13 cellular contexts compared by ENCODE assay signal in genomic region chr16:57132470-57132869, GRCh38. TPM values are rescaled to one million over a fixed set of nuclear protein-coding genes. Genes with fewer than 3 reads are reported as not detected.
A peak's percentile ranks its signal among the peaks of the same experiment; 100 is the strongest.
DNase-seq lines count a peak whose midpoint lies in the region; ATAC-seq and TF ChIP-seq lines count a peak whose summit lies in the region.
"Had no signal": no experiment of that assay in that cellular context is flagged by ENCODE, and none has a peak within 500 bp of the region (broad histone marks: within the 10 kb centered on the region; RNA-seq: fewer than 3 reads in every experiment).

No MANE protein-coding gene starts in this region.

- H3K4me1 Mint-ChIP-seq in neural progenitor cell, result peaks cover 51% of the 10 kb centered on the region

- no peaks in the 10 kb centered on the region for H3K36me3 ChIP-seq in body of pancreas (replicated peaks in 1 of 2; ENCODE audit: insufficient read depth in 1 of 2, low read depth in 2 of 2)
- H3K36me3 ChIP-seq in neural progenitor cell, result no peaks in the 10 kb centered on the region
- H3K36me3 ChIP-seq in MG63, result no peaks in the 10 kb centered on the region; the same call in 1 of the 2 replicates

- DNase-seq in NCI-H2107 treated with DMSO at 0.1 percent for 48 hours (lab: John Stamatoyannopoulos, UW; ENCODE audit: unreplicated experiment) (peak; percentile 18), NCI-H2107 (lab: John Stamatoyannopoulos, UW) (no peak), HT-29 (ENCODE audit: low spot score) (peak; percentile 64), body of pancreas (peak; percentile 22 to 45 (median 34)), neural progenitor cell (ENCODE audit: low spot score) (no peak), MG63 (no peak), DMS 273 (lab: John Stamatoyannopoulos, UW; ENCODE audit: unreplicated experiment) (no peak)
- DNase-seq: 8988T; activated CD4-positive, CD25-positive, alpha-beta regulatory T cell; activated gamma-delta T cell treated with Interleukin-2 at 50 U/mL for 16 hours; DMS79 had no signal

- no peaks in the 10 kb centered on the region for H3K79me2 ChIP-seq in neural progenitor cell (ENCODE audit: low read depth)

- TF ChIP-seq CTCF in body of pancreas (IDR thresholded peaks at IDR 0.05), result no peak
- no peak for TF ChIP-seq CTCF in neural progenitor cell (IDR thresholded peaks at IDR 0.05)

- peaks cover 10% of the 10 kb centered on the region for H3K36me3 Mint-ChIP-seq in neural progenitor cell

- intact Hi-C loops in body of pancreas (cut with DNase I), result no loop called here

- peak overlapping the region; percentile 62 for H3K4me3 Mint-ChIP-seq in neural progenitor cell

- no peaks in the 10 kb centered on the region for H4K20me1 ChIP-seq in neural progenitor cell (ENCODE audit: low read depth)

- 88% methylated on average over 1 of the region's 1 CpG; no CpG with 5 or more reads in 1 of the 2 donors for WGBS in body of pancreas, 2 donors

- no peaks in the 10 kb centered on the region for H3F3A ChIP-seq in neural progenitor cell (ENCODE audit: low read depth)

- no peak overlapping the region for H2AFZ ChIP-seq in neural progenitor cell (replicated peaks)

- H3K4me3 ChIP-seq in body of pancreas (no peak overlapping the region), neural progenitor cell (no peak overlapping the region), MG63 (no peak overlapping the region)

- H3K27ac ChIP-seq in body of pancreas, result peak overlapping the region in 1 of 4 donors; percentile 5
- H3K27ac ChIP-seq in neural progenitor cell, result no peak overlapping the region

- H3K9me3 ChIP-seq in body of pancreas (no peaks in the 10 kb centered on the region), neural progenitor cell (ENCODE audit: low read depth) (no peaks in the 10 kb centered on the region), MG63 (no peaks in the 10 kb centered on the region)

- peak overlapping the region; percentile 82 for H3K27ac Mint-ChIP-seq in neural progenitor cell

- peak overlapping the region; percentile 24 for H3K4me2 ChIP-seq in neural progenitor cell

- ATAC-seq in body of pancreas, result peak; percentile 70
- no peak for ATAC-seq in GM21367 (IDR thresholded peaks at IDR 0.05; ENCODE audit: unreplicated experiment)
- ATAC-seq: HCT116 had no signal

- peaks cover 2% of the 10 kb centered on the region for H3K27me3 Mint-ChIP-seq in neural progenitor cell (ENCODE audit: insufficient read depth, low read depth)

- H3K9ac ChIP-seq in neural progenitor cell, result no peak overlapping the region

- no peaks in the 10 kb centered on the region for H3K9me3 Mint-ChIP-seq in neural progenitor cell

- H3K4me1 ChIP-seq in body of pancreas, result no peaks in the 10 kb centered on the region
- H3K4me1 ChIP-seq in neural progenitor cell, result peaks cover 17% of the 10 kb centered on the region

- TF ChIP-seq POLR2A in body of pancreas (IDR thresholded peaks at IDR 0.05), result no peak

- no peaks in the 10 kb centered on the region for H3K27me3 ChIP-seq in body of pancreas
- no peaks in the 10 kb centered on the region for H3K27me3 ChIP-seq in neural progenitor cell
- H3K27me3 ChIP-seq in MG63, result no peaks in the 10 kb centered on the region

RNA-seq across cellular contexts. Expression of gene CPNE2, which starts 40.1 kb away (rescaled TPM):
- 40.5 and 44.2 TPM in 2 replicates for total RNA-seq in HT-29 (2014; rRNA removed; shearing (Covaris generic))
- total RNA-seq in body of pancreas, result 10 to 100 TPM in 1 of 2 donors, 1 to 10 TPM in 1; 8.8 to 16.5 TPM
- 19.8 and 26.9 TPM in 2 replicates for total RNA-seq in neural progenitor cell (ENCODE audit: low replicate concordance)
- total RNA-seq in MG63 (2014; rRNA removed; shearing (Covaris generic); ENCODE audit: low replicate concordance), result 45.8 and 50.1 TPM in 2 replicates

RNA-seq across cellular contexts. Expression of gene PSME3IP1, which starts 53.4 kb away (rescaled TPM):
- total RNA-seq in HT-29 (2014; rRNA removed; shearing (Covaris generic)), result 41.7 and 54.5 TPM in 2 replicates
- 10 to 100 TPM; 26.7 to 32.9 TPM for total RNA-seq in body of pancreas
- total RNA-seq in neural progenitor cell (ENCODE audit: low replicate concordance), result 106 and 184 TPM in 2 replicates
- 164 and 294 TPM in 2 replicates for total RNA-seq in MG63 (2014; rRNA removed; shearing (Covaris generic); ENCODE audit: low replicate concordance)

RNA-seq across cellular contexts. Expression of gene RSPRY1, which starts 53.7 kb away (rescaled TPM):
- total RNA-seq in HT-29 (2014; rRNA removed; shearing (Covaris generic)), result 20.7 and 21.3 TPM in 2 replicates
- 10 to 100 TPM; 13.8 to 31.4 TPM for total RNA-seq in body of pancreas
- 46.6 and 49.2 TPM in 2 replicates for total RNA-seq in neural progenitor cell (ENCODE audit: low replicate concordance)
- total RNA-seq in MG63 (2014; rRNA removed; shearing (Covaris generic); ENCODE audit: low replicate concordance), result 72.1 and 106 TPM in 2 replicates

Comparison
In these comparisons a context has a peak if more than half of its experiments do, and no peak if none do; other contexts are left out.
1. DNase-seq: peak in NCI-H2107 treated with DMSO at 0.1 percent for 48 hours (single experiment), HT-29 (single experiment) and body of pancreas (4 of 4); none in NCI-H2107 (single experiment), neural progenitor cell (single experiment), MG63 (single experiment) and DMS 273 (single experiment).